Comparison of ENCODE assay signal across 8 cellular contexts in genomic region chr6:31042801-31043200, GRCh38. TPM values are rescaled to one million over a fixed set of nuclear protein-coding genes. Genes with fewer than 3 reads are reported as not detected.
A peak's percentile ranks its signal among the peaks of the same experiment; 100 is the strongest.
DNase-seq lines count a peak whose midpoint lies in the region; ATAC-seq and TF ChIP-seq lines count a peak whose summit lies in the region.

No MANE protein-coding gene starts in this region.

- POLR2A ChIA-PET in activated B cell treated with CpG ODN at 0.5 μM for 24 hours (lab: Charles Lee): no interaction called here

- no peaks in the 10 kb centered on the region for H3K36me3 ChIP-seq in neural progenitor cell

- no peak overlapping the region for H3K4me2 ChIP-seq in neural progenitor cell

- H3F3A ChIP-seq in neural progenitor cell (ENCODE audit: low read depth): peaks cover 2% of the 10 kb centered on the region

- H3K27me3 Mint-ChIP-seq in activated B cell treated with CpG ODN at 0.5 μM for 24 hours: peaks cover 7% of the 10 kb centered on the region
- H3K27me3 Mint-ChIP-seq in neural progenitor cell (ENCODE audit: insufficient read depth, low read depth): peaks cover 14% of the 10 kb centered on the region

- DNase-seq in DMS114 treated with DMSO at 0.1 percent for 48 hours (lab: John Stamatoyannopoulos, UW; ENCODE audit: unreplicated experiment) (peak; percentile 26), activated B cell treated with CpG ODN at 0.5 μM for 24 hours (no peak), neural progenitor cell (ENCODE audit: low spot score) (peak; percentile 71), KG1 (lab: John Stamatoyannopoulos, UW) (no peak)
- DNase-seq in Jurkat, Clone E6-1 (ENCODE audit: low read depth, low spot score): peak; percentile 28

- peak overlapping the region; percentile 81 for H3K4me3 Mint-ChIP-seq in activated B cell treated with CpG ODN at 0.5 μM for 24 hours
- H3K4me3 Mint-ChIP-seq in neural progenitor cell: no peak overlapping the region

- no peaks in the 10 kb centered on the region for H3K27me3 ChIP-seq in neural progenitor cell

- no peaks in the 10 kb centered on the region for H3K9me3 Mint-ChIP-seq in activated B cell treated with CpG ODN at 0.5 μM for 24 hours
- H3K9me3 Mint-ChIP-seq in neural progenitor cell: peaks cover 3% of the 10 kb centered on the region

- H4K20me1 ChIP-seq in neural progenitor cell (ENCODE audit: low read depth): no peaks in the 10 kb centered on the region

- H3K4me3 ChIP-seq in Jurkat, Clone E6-1 (ENCODE audit: low read length): no peak overlapping the region
- no peak overlapping the region for H3K4me3 ChIP-seq in neural progenitor cell

- H3K9me3 ChIP-seq in neural progenitor cell (ENCODE audit: low read depth): no peaks in the 10 kb centered on the region

- H3K36me3 Mint-ChIP-seq in activated B cell treated with CpG ODN at 0.5 μM for 24 hours (ENCODE audit: low read depth): no peaks in the 10 kb centered on the region
- H3K36me3 Mint-ChIP-seq in neural progenitor cell: no peaks in the 10 kb centered on the region

- H3K4me1 Mint-ChIP-seq in activated B cell treated with CpG ODN at 0.5 μM for 24 hours (peaks cover 13% of the 10 kb centered on the region), neural progenitor cell (peaks cover 6% of the 10 kb centered on the region)

- H3K27ac Mint-ChIP-seq in activated B cell treated with CpG ODN at 0.5 μM for 24 hours: peak overlapping the region; percentile 55
- H3K27ac Mint-ChIP-seq in neural progenitor cell: peak overlapping the region; percentile 20

- no peak overlapping the region for H3K9ac ChIP-seq in neural progenitor cell

- intact Hi-C loops in activated B cell treated with CpG ODN at 0.5 μM for 24 hours (cut with micrococcal nuclease): no loop called here

- TF ChIP-seq CTCF in activated B cell treated with CpG ODN at 0.5 μM for 24 hours (IDR thresholded peaks at IDR 0.05): no peak
- TF ChIP-seq CTCF in neural progenitor cell (IDR thresholded peaks at IDR 0.05): peak; percentile 48

- ATAC-seq in activated B cell treated with CpG ODN at 0.5 μM for 24 hours (ENCODE audit: low read depth) (peak; percentile 40), esophagus mucosa (peak; percentile 48), GM18909 (IDR thresholded peaks at IDR 0.05; ENCODE audit: poor library complexity, unreplicated experiment) (no peak), HG03095 (IDR thresholded peaks at IDR 0.05; ENCODE audit: unreplicated experiment) (no peak)

- CTCF ChIA-PET in activated B cell treated with CpG ODN at 0.5 μM for 24 hours (lab: Charles Lee): interaction anchor here (1.1 kb wide), 1 partner anchor 45 kb away, joined by 3 read pairs; no protein-coding TSS in a partner anchor

- H3K27ac ChIP-seq in neural progenitor cell: no peak overlapping the region

- peaks cover 3% of the 10 kb centered on the region for H3K4me1 ChIP-seq in neural progenitor cell

- H3K79me2 ChIP-seq in neural progenitor cell (ENCODE audit: low read depth): no peaks in the 10 kb centered on the region

- H2AFZ ChIP-seq in neural progenitor cell (replicated peaks): peak overlapping the region; percentile 40

RNA-seq across cellular contexts. Expression of gene MUC22, which starts 32.5 kb away (rescaled TPM):
- polyA plus RNA-seq in Jurkat, Clone E6-1 (2012; ENCODE audit: insufficient read depth, insufficient read length): not detected
- total RNA-seq in activated B cell treated with CpG ODN at 0.5 μM for 24 hours (not detected in 2 replicates), esophagus mucosa (0.88 TPM), neural progenitor cell (ENCODE audit: low replicate concordance) (0.03 TPM in 1 of 2 replicates, not detected in the other)

RNA-seq across cellular contexts. Expression of gene MUC21, which starts 59.3 kb away (rescaled TPM):
- polyA plus RNA-seq in Jurkat, Clone E6-1 (2012; ENCODE audit: insufficient read depth, insufficient read length): not detected
- total RNA-seq in activated B cell treated with CpG ODN at 0.5 μM for 24 hours: not detected in 2 replicates
- 721 TPM for total RNA-seq in esophagus mucosa
- total RNA-seq in neural progenitor cell (ENCODE audit: low replicate concordance): not detected in 2 replicates

Comparison
In these comparisons a context has a peak if more than half of its experiments do, and no peak if none do; other contexts are left out.
1. DNase-seq: peak in DMS114 treated with DMSO at 0.1 percent for 48 hours (single experiment), Jurkat, Clone E6-1 (single experiment) and neural progenitor cell (single experiment); none in activated B cell treated with CpG ODN at 0.5 μM for 24 hours (single experiment) and KG1 (single experiment).
2. ATAC-seq: peak in activated B cell treated with CpG ODN at 0.5 μM for 24 hours (single experiment) and esophagus mucosa (single experiment); none in GM18909 (single experiment) and HG03095 (single experiment).
3. RNA of gene MUC21, which starts 59.3 kb away (total RNA-seq): 721 TPM in esophagus mucosa (single experiment); not detected in activated B cell treated with CpG ODN at 0.5 μM for 24 hours and not detected in neural progenitor cell; every median in the first group is over 100 times any median in the second.